In genomic region chr18:864872-865273, GRCh38 we compare ENCODE assay signal across 8 cellular contexts. TPM values are rescaled to one million over a fixed set of nuclear protein-coding genes. Genes with fewer than 3 reads are reported as not detected.
DNase-seq lines count a peak whose midpoint lies in the region; ATAC-seq and TF ChIP-seq lines count a peak whose summit lies in the region.

No MANE protein-coding gene starts in this region.

- H3K36me3 ChIP-seq in colonic mucosa (no peaks in the 10 kb centered on the region), right lobe of liver (no peaks in the 10 kb centered on the region)

- intact Hi-C loops in colonic mucosa (cut with DNase I) (loop anchor here (5.0 kb wide), 1 partner anchor 1682 kb away; no protein-coding TSS in a partner anchor), right lobe of liver (cut with DNase I) (no loop called here)

- TF ChIP-seq POLR2A in right lobe of liver (IDR thresholded peaks at IDR 0.05) = no peak

- no peaks in the 10 kb centered on the region for H3K27me3 ChIP-seq in colonic mucosa
- H3K27me3 ChIP-seq in right lobe of liver = no peaks in the 10 kb centered on the region

- H3K9me3 ChIP-seq in colonic mucosa = no peaks in the 10 kb centered on the region
- no peaks in the 10 kb centered on the region for H3K9me3 ChIP-seq in right lobe of liver

- H3K4me3 ChIP-seq in colonic mucosa = no peak overlapping the region
- H3K4me3 ChIP-seq in right lobe of liver = no peak overlapping the region

- H3K4me1 ChIP-seq in colonic mucosa = no peaks in the 10 kb centered on the region
- H3K4me1 ChIP-seq in right lobe of liver = no peaks in the 10 kb centered on the region

- H3K27ac ChIP-seq in colonic mucosa (no peak overlapping the region), right lobe of liver (no peak overlapping the region)

- no peak overlapping the region for H3K9ac ChIP-seq in colonic mucosa (ENCODE audit: low read depth in 2 of 2, low read length in 2 of 2)

- 0% methylated on average over 14 of the region's 15 CpGs for WGBS in right lobe of liver (ENCODE audit: insufficient coverage, low coverage, low lambda C conversion rate, missing lambda C conversion rate)

- DNase-seq in A172 (ENCODE audit: low spot score) (peak; percentile 79), NCI-H510A treated with DMSO at 0.1 percent for 48 hours (lab: John Stamatoyannopoulos, UW) (peak; percentile 79), colonic mucosa (peak; percentile 62), right lobe of liver (peak; percentile 74 to 77 (median 74))
- DNase-seq in activated CD4-positive, alpha-beta T cell treated with anti-CD3 and anti-CD28 coated beads for 4 hours = peak; percentile 47 to 57
- peak; percentile 31 to 62 (median 49) for DNase-seq in stimulated activated CD4-positive, alpha-beta T cell treated with anti-CD3 and anti-CD28 coated beads, TNF-alpha, amount 100 ng/mL, for 48 hours (ENCODE audit: low read depth in 3 of 3)

- peak; percentile 94 for ATAC-seq in GM18498 (IDR thresholded peaks at IDR 0.05; ENCODE audit: unreplicated experiment)
- ATAC-seq in HG03135 (IDR thresholded peaks at IDR 0.05; ENCODE audit: unreplicated experiment) = peak; percentile 86
- ATAC-seq in right lobe of liver = peak; percentile 99 to 100 (median 99)

- TF ChIP-seq CTCF in colonic mucosa (IDR thresholded peaks at IDR 0.05) = peak; percentile 94
- TF ChIP-seq CTCF in right lobe of liver (IDR thresholded peaks at IDR 0.05) = peak; percentile 91 to 98 (median 96)

RNA-seq across cellular contexts. Expression of gene ADCYAP1, which starts 39.8 kb away (rescaled TPM):
- total RNA-seq in A172 (2014; rRNA removed; shearing (Covaris generic)) = not detected in 2 replicates
- under 1 TPM; 0.32 to 0.48 TPM for total RNA-seq in colonic mucosa
- under 1 TPM in 1 of 6 experiments, not detected in 5; 0.12 TPM for total RNA-seq in right lobe of liver

RNA-seq across cellular contexts. Expression of gene YES1, which starts 52.8 kb away (rescaled TPM):
- total RNA-seq in A172 (2014; rRNA removed; shearing (Covaris generic)) = 148 and 171 TPM in 2 replicates
- total RNA-seq in colonic mucosa = 10 to 100 TPM; 56.3 to 83.4 TPM
- total RNA-seq in right lobe of liver = 10 to 100 TPM; 30.6 to 79.8 (median 43.2) TPM
